In genomic region chr14:99166506-99166905, GRCh38 we compare ENCODE assay signal across 13 cellular contexts.
"Had no signal": no experiment of that assay in that cellular context is flagged by ENCODE, and none has a peak within 500 bp of the region (broad histone marks: within the 10 kb centered on the region; RNA-seq: fewer than 3 reads in every experiment).

No MANE protein-coding gene starts in this region.

- H3K27ac Mint-ChIP-seq: nephron had no signal

- H3K4me1 Mint-ChIP-seq: nephron had no signal

- H3K4me1 ChIP-seq: colonic mucosa, heart right ventricle had no signal

- H3K4me2 ChIP-seq: SK-N-SH had no signal

- H3K36me3 ChIP-seq: cardiac muscle cell, colonic mucosa, heart right ventricle, thoracic aorta had no signal

- DNase-seq: activated CD4-positive, CD25-positive, alpha-beta regulatory T cell; activated effector memory CD4-positive, alpha-beta T cell treated with Interleukin-2 at 50 U/mL for 16 hours; colonic mucosa; effector CD4-positive, alpha-beta T cell; heart right ventricle; SK-N-SH; stimulated activated CD4-positive, alpha-beta T cell treated with anti-CD3 and anti-CD28 coated beads, Interleukin-2, amount 100 ng/mL, for 24 hours; stimulated activated naive CD4-positive, alpha-beta T cell treated with Interleukin-2 at 50 U/mL for 16 hours; T-helper 2 cell had no signal

- H3K27ac ChIP-seq: cardiac muscle cell, colonic mucosa, heart right ventricle, thoracic aorta had no signal

- H3K27me3 ChIP-seq: cardiac muscle cell, colonic mucosa had no signal

- H3K4me3 Mint-ChIP-seq: nephron had no signal

- ATAC-seq: heart right ventricle, sciatic nerve had no signal

- H3K4me3 ChIP-seq: cardiac muscle cell, colonic mucosa, heart right ventricle, thoracic aorta had no signal

- H3K9ac ChIP-seq: SK-N-SH had no signal

- H3K9me3 ChIP-seq: colonic mucosa, SK-N-SH, thoracic aorta had no signal
